Comparison of ENCODE assay signal across 16 cellular contexts in genomic region chr5:144318011-144318410, GRCh38.
A peak's percentile ranks its signal among the peaks of the same experiment; 100 is the strongest.
DNase-seq lines count a peak whose midpoint lies in the region; ATAC-seq and TF ChIP-seq lines count a peak whose summit lies in the region.
"Had no signal": no experiment of that assay in that cellular context is flagged by ENCODE, and none has a peak within 500 bp of the region (broad histone marks: within the 10 kb centered on the region; RNA-seq: fewer than 3 reads in every experiment).

No MANE protein-coding gene starts in this region.

- POLR2A ChIA-PET in WTC11 (lab: Charles Lee) = no interaction called here

- H3K9me3 ChIP-seq in iPS-20b (ENCODE audit: insufficient read depth, low read depth, low read length) = no peaks in the 10 kb centered on the region
- H3K9me3 ChIP-seq: Caco-2 had no signal

- H3K36me3 Mint-ChIP-seq in HFFc6 (ENCODE audit: low read depth) (no peaks in the 10 kb centered on the region), WTC11 (no peaks in the 10 kb centered on the region)
- H3K36me3 Mint-ChIP-seq: CD14-positive monocyte; CD8-positive, alpha-beta T cell had no signal

- H3K9ac ChIP-seq in iPS-20b (ENCODE audit: low read depth, low read length) = no peak overlapping the region
- H3K9ac ChIP-seq: KMS-11 had no signal

- H3K27ac ChIP-seq in iPS-20b (ENCODE audit: low read length) = no peak overlapping the region
- H3K27ac ChIP-seq: 22Rv1, KMS-11 had no signal

- peaks cover 23% of the 10 kb centered on the region; the same call in 1 of the 2 replicates for H3K4me1 ChIP-seq in iPS-20b (ENCODE audit: insufficient read depth, low read length)

- DNase-seq in ELF-1 (ENCODE audit: low read depth, low spot score) (peak; percentile 26), HFFc6 (no peak), WTC11 (ENCODE audit: low spot score) (no peak), activated gamma-delta T cell (lab: John Stamatoyannopoulos, UW) (no peak)
- no peak for DNase-seq in activated CD4-positive, alpha-beta T cell treated with anti-CD3 and anti-CD28 coated beads, Interleukin-2, amount 50 U/mL, for 4 hours
- DNase-seq: Caco-2; CD8-positive, alpha-beta T cell; DND-41; GF-D8; GOT3 had no signal

- H3K36me3 ChIP-seq in iPS-20b (ENCODE audit: insufficient read depth, low read depth, low read length) = no peaks in the 10 kb centered on the region

- H3K27ac Mint-ChIP-seq in HFFc6 (no peak overlapping the region), WTC11 (peak overlapping the region; percentile 87)
- H3K27ac Mint-ChIP-seq: CD14-positive monocyte; CD8-positive, alpha-beta T cell had no signal

- H3K27me3 Mint-ChIP-seq in HFFc6 (ENCODE audit: insufficient read depth) (no peaks in the 10 kb centered on the region; the same call in 1 of the 2 replicates), WTC11 (ENCODE audit: low read depth) (no peaks in the 10 kb centered on the region)

- H3K9me3 Mint-ChIP-seq in HFFc6 (no peaks in the 10 kb centered on the region), WTC11 (no peaks in the 10 kb centered on the region)
- H3K9me3 Mint-ChIP-seq: CD8-positive, alpha-beta T cell had no signal

- peak; percentile 71 for ATAC-seq in WTC11
- ATAC-seq in GM19324 (IDR thresholded peaks at IDR 0.05; ENCODE audit: low FRiP score, unreplicated experiment) = no peak
- ATAC-seq in GM21381 (IDR thresholded peaks at IDR 0.05; ENCODE audit: unreplicated experiment) = no peak
- ATAC-seq: CD8-positive, alpha-beta T cell had no signal

- peaks cover 42% of the 10 kb centered on the region for H3K4me1 Mint-ChIP-seq in HFFc6 (ENCODE audit: low read depth)
- peaks cover 21% of the 10 kb centered on the region for H3K4me1 Mint-ChIP-seq in WTC11
- H3K4me1 Mint-ChIP-seq: CD14-positive monocyte had no signal

- H3K4me3 Mint-ChIP-seq in HFFc6 (peak overlapping the region; percentile 40; the same call in 1 of the 2 replicates), WTC11 (no peak overlapping the region)
- H3K4me3 Mint-ChIP-seq: CD14-positive monocyte; CD8-positive, alpha-beta T cell had no signal

- CTCF ChIA-PET in WTC11 (lab: Charles Lee) = interaction anchor here (0.9 kb wide), 1 partner anchor 15 kb away, joined by 3 read pairs; no protein-coding TSS in a partner anchor

- peak overlapping the region; percentile 5; the same call in 1 of the 2 replicates for H3K4me3 ChIP-seq in iPS-20b (ENCODE audit: low read length)

- H3K27me3 ChIP-seq in iPS-20b (ENCODE audit: insufficient read depth, low read length) = no peaks in the 10 kb centered on the region

- TF ChIP-seq CTCF in HFFc6 (IDR thresholded peaks at IDR 0.05) (no peak), WTC11 (IDR thresholded peaks at IDR 0.05) (no peak)

TF ChIP-seq in WTC11, 78 proteins besides CTCF, POLR2A, EP300 and RAD21:
- TF ChIP-seq TEAD4 (CRISPR knock-in tag; IDR thresholded peaks at IDR 0.05) (no peak), CBFB (CRISPR knock-in tag; IDR thresholded peaks at IDR 0.05; ENCODE audit: low read depth) (no peak), KAT7 (CRISPR knock-in tag; IDR thresholded peaks at IDR 0.05; ENCODE audit: borderline replicate concordance) (no peak), ZNF281 (CRISPR knock-in tag; IDR thresholded peaks at IDR 0.05) (no peak), ZNF423 (CRISPR knock-in tag; IDR thresholded peaks at IDR 0.05) (no peak), OVOL2 (CRISPR knock-in tag; IDR thresholded peaks at IDR 0.05; ENCODE audit: borderline replicate concordance) (no peak), PRRX2 (CRISPR knock-in tag; IDR thresholded peaks at IDR 0.05) (no peak), ZNF317 (CRISPR knock-in tag; IDR thresholded peaks at IDR 0.05; ENCODE audit: borderline replicate concordance, low read depth) (no peak), FOXP4 (CRISPR knock-in tag; IDR thresholded peaks at IDR 0.05) (no peak), CREM (CRISPR knock-in tag; IDR thresholded peaks at IDR 0.05) (no peak), SP1 (CRISPR knock-in tag; conservative IDR thresholded peaks at IDR 0.05) (no peak), NFYB (CRISPR knock-in tag; conservative IDR thresholded peaks at IDR 0.05; ENCODE audit: low read depth) (no peak), TEAD1 (CRISPR knock-in tag; IDR thresholded peaks at IDR 0.05) (no peak), MLX (CRISPR knock-in tag; IDR thresholded peaks at IDR 0.05) (no peak), NFE2L1 (CRISPR knock-in tag; IDR thresholded peaks at IDR 0.05) (no peak), PREB (CRISPR knock-in tag; IDR thresholded peaks at IDR 0.05; ENCODE audit: borderline replicate concordance) (no peak), NR2C2 (CRISPR knock-in tag; IDR thresholded peaks at IDR 0.05) (no peak)
